2 cellular contexts compared by ENCODE assay signal in the genomic region with DNA sequence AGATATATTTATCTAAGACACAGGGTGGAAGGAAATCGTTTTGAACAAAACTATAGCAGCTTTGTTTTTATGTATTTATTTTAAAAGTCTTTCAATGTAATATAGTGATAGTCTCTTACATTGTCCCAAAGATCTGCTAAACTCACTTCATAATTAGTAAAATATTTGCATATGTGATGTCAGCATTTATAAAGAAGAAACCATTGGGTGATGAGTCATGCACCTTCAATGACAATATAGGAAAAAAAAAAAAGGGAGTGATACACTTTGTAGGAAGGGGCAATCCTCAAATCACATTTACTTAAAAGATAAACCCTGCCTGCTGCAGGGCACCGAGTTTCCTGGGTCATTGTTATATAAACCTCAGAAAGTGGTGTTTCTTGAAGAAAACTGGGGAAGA.
A peak's percentile ranks its signal among the peaks of the same experiment; 100 is the strongest.
TF ChIP-seq lines count a peak whose summit lies in the region.

No MANE protein-coding gene starts in this region.

TF ChIP-seq in IMR-90, 13 proteins besides CTCF, POLR2A, EP300 and RAD21 (continued from another document):
- TF ChIP-seq, protein P1, sequence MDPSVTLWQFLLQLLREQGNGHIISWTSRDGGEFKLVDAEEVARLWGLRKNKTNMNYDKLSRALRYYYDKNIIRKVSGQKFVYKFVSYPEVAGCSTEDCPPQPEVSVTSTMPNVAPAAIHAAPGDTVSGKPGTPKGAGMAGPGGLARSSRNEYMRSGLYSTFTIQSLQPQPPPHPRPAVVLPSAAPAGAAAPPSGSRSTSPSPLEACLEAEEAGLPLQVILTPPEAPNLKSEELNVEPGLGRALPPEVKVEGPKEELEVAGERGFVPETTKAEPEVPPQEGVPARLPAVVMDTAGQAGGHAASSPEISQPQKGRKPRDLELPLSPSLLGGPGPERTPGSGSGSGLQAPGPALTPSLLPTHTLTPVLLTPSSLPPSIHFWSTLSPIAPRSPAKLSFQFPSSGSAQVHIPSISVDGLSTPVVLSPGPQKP (IDR thresholded peaks at IDR 0.05; ENCODE audit: borderline replicate concordance, low read depth, low read length) = no peak
- TF ChIP-seq RCOR1 (IDR thresholded peaks at IDR 0.05; ENCODE audit: insufficient replicate concordance, low read length) (no peak), FOS (IDR thresholded peaks at IDR 0.05; ENCODE audit: low read depth, low read length) (peak; percentile 31; the same call in 1 of the 2 replicates), MXI1 (IDR thresholded peaks at IDR 0.05; ENCODE audit: borderline replicate concordance, low read depth, low read length) (no peak), CEBPB (IDR thresholded peaks at IDR 0.05; ENCODE audit: low read depth, low read length) (no peak)

TF ChIP-seq in neural cell, 6 proteins besides CTCF, POLR2A, EP300 and RAD21 (continued from another document):
- TF ChIP-seq, protein P2, sequence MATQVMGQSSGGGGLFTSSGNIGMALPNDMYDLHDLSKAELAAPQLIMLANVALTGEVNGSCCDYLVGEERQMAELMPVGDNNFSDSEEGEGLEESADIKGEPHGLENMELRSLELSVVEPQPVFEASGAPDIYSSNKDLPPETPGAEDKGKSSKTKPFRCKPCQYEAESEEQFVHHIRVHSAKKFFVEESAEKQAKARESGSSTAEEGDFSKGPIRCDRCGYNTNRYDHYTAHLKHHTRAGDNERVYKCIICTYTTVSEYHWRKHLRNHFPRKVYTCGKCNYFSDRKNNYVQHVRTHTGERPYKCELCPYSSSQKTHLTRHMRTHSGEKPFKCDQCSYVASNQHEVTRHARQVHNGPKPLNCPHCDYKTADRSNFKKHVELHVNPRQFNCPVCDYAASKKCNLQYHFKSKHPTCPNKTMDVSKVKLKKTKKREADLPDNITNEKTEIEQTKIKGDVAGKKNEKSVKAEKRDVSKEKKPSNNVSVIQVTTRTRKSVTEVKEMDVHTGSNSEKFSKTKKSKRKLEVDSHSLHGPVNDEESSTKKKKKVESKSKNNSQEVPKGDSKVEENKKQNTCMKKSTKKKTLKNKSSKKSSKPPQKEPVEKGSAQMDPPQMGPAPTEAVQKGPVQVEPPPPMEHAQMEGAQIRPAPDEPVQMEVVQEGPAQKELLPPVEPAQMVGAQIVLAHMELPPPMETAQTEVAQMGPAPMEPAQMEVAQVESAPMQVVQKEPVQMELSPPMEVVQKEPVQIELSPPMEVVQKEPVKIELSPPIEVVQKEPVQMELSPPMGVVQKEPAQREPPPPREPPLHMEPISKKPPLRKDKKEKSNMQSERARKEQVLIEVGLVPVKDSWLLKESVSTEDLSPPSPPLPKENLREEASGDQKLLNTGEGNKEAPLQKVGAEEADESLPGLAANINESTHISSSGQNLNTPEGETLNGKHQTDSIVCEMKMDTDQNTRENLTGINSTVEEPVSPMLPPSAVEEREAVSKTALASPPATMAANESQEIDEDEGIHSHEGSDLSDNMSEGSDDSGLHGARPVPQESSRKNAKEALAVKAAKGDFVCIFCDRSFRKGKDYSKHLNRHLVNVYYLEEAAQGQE (IDR thresholded peaks at IDR 0.05; ENCODE audit: borderline replicate concordance) = no peak
TF ChIP-seq in neural cell: peak in this region for 0.
